ENCODE assay signal across 1 cellular context in genomic region chrX:16946361-16946964, GRCh38.
TF ChIP-seq lines count a peak whose summit lies in the region.

Gene REPS2, plus strand, starts transcription at chrX:16946658. Its CDS starts 204 bp downstream, at chrX:16946862.

TF ChIP-seq in GM12878, 131 proteins besides CTCF, POLR2A, EP300 and RAD21 (continued from another document):
- TF ChIP-seq CEBPZ (IDR thresholded peaks at IDR 0.05; ENCODE audit: low read depth, low read length): no peak
- TF ChIP-seq IKZF1 (conservative IDR thresholded peaks at IDR 0.05): no peak
- no peak for TF ChIP-seq SMAD5 (IDR thresholded peaks at IDR 0.05; ENCODE audit: low read depth)
- no peak for TF ChIP-seq KLF5 (IDR thresholded peaks at IDR 0.05; ENCODE audit: partially characterized antibody)
- no peak for TF ChIP-seq CUX1 (IDR thresholded peaks at IDR 0.05; ENCODE audit: insufficient replicate concordance, low read depth, low read length)
- no peak for TF ChIP-seq SUZ12 (IDR thresholded peaks at IDR 0.05; ENCODE audit: unreplicated experiment)
